Comparison of ENCODE assay signal across 29 cellular contexts in genomic region chr12:124310178-124310577, GRCh38. TPM values are rescaled to one million over a fixed set of nuclear protein-coding genes. Genes with fewer than 3 reads are reported as not detected.
"Had no signal": no experiment of that assay in that cellular context is flagged by ENCODE, and none has a peak within 500 bp of the region (broad histone marks: within the 10 kb centered on the region; RNA-seq: fewer than 3 reads in every experiment).

No MANE protein-coding gene starts in this region.

- H2AFZ ChIP-seq: parathyroid adenoma had no signal

- H3K9ac ChIP-seq: parathyroid adenoma had no signal

- H3K9me3 Mint-ChIP-seq: naive thymus-derived CD8-positive, alpha-beta T cell; natural killer cell treated with Interleukin-12 subunit alpha and Interleukin-12 subunit beta and Interleukin-15 and Interleukin-18, amount 100 ng/mL, for 72 hours; nephron progenitor cell; neural crest cell; stimulated activated effector memory CD8-positive, alpha-beta T cell treated with anti-CD3 and anti-CD28 coated beads, Interleukin-12 subunit alpha, Interleukin-12 subunit beta, amount 100 ng/mL, for 72 hours; stimulated activated naive B cell treated with anti-CD40 and anti-IgM and Interleukin-4, amounts not matched to agents 10 μg/mL and 1 μg/mL and 100 μg/mL, for 72 hours; stimulated activated naive CD8-positive, alpha-beta T cell treated with anti-CD3 and anti-CD28 coated beads, Interleukin-15, Interleukin-2, amounts not matched to agents 100 ng/mL and 50 ng/mL, for 24 hours had no signal

- H3K27me3 ChIP-seq: neutrophil, ovary, right lobe of liver, sigmoid colon, stomach, thyroid gland, tibial nerve, upper lobe of left lung, vagina had no signal

- H3K4me3 ChIP-seq: ovary, psoas muscle, right lobe of liver, sigmoid colon, stomach, thoracic aorta, thyroid gland, tibial nerve, upper lobe of left lung, vagina had no signal

- H3K27ac ChIP-seq: neutrophil, ovary, parathyroid adenoma, psoas muscle, right lobe of liver, sigmoid colon, stomach, thoracic aorta, thyroid gland, tibial nerve, upper lobe of left lung, vagina had no signal

- H3K4me3 Mint-ChIP-seq: naive thymus-derived CD8-positive, alpha-beta T cell; natural killer cell treated with Interleukin-12 subunit alpha and Interleukin-12 subunit beta and Interleukin-15 and Interleukin-18, amount 100 ng/mL, for 72 hours; nephron progenitor cell; neural crest cell; stimulated activated effector memory CD8-positive, alpha-beta T cell treated with anti-CD3 and anti-CD28 coated beads, Interleukin-12 subunit alpha, Interleukin-12 subunit beta, amount 100 ng/mL, for 72 hours; stimulated activated naive B cell treated with anti-CD40 and anti-IgM and Interleukin-4, amounts not matched to agents 10 μg/mL and 1 μg/mL and 100 μg/mL, for 72 hours; stimulated activated naive CD8-positive, alpha-beta T cell treated with anti-CD3 and anti-CD28 coated beads, Interleukin-15, Interleukin-2, amounts not matched to agents 100 ng/mL and 50 ng/mL, for 24 hours had no signal

- H3K27me3 Mint-ChIP-seq: naive thymus-derived CD8-positive, alpha-beta T cell; natural killer cell treated with Interleukin-12 subunit alpha and Interleukin-12 subunit beta and Interleukin-15 and Interleukin-18, amount 100 ng/mL, for 72 hours; stimulated activated naive B cell treated with anti-CD40 and anti-IgM and Interleukin-4, amounts not matched to agents 10 μg/mL and 1 μg/mL and 100 μg/mL, for 72 hours; stimulated activated naive CD8-positive, alpha-beta T cell treated with anti-CD3 and anti-CD28 coated beads, Interleukin-15, Interleukin-2, amounts not matched to agents 100 ng/mL and 50 ng/mL, for 24 hours had no signal

- ATAC-seq: naive thymus-derived CD8-positive, alpha-beta T cell; natural killer cell treated with Interleukin-12 subunit alpha and Interleukin-12 subunit beta and Interleukin-15 and Interleukin-18, amount 100 ng/mL, for 72 hours; psoas muscle; right lobe of liver; stimulated activated effector memory CD8-positive, alpha-beta T cell treated with anti-CD3 and anti-CD28 coated beads, Interleukin-12 subunit alpha, Interleukin-12 subunit beta, amount 100 ng/mL, for 72 hours; stimulated activated naive B cell treated with anti-CD40 and anti-IgM and Interleukin-4, amounts not matched to agents 10 μg/mL and 1 μg/mL and 100 μg/mL, for 72 hours had no signal

- DNase-seq: naive thymus-derived CD8-positive, alpha-beta T cell; nephron progenitor cell; nucleus accumbens; ovary; psoas muscle; right lobe of liver; sigmoid colon; stimulated activated CD4-positive, alpha-beta T cell treated with anti-CD3 and anti-CD28 coated beads, Interleukin-15, amount 100 ng/mL, for 24 hours; stimulated activated CD4-positive, alpha-beta T cell treated with anti-CD3 and anti-CD28 coated beads, Interleukin-2, amount 100 ng/mL, for 24 hours; stimulated activated CD4-positive, alpha-beta T cell treated with anti-CD3 and anti-CD28 coated beads, Interleukin-2, amount 100 ng/mL, for 48 hours; stimulated activated CD4-positive, alpha-beta T cell treated with anti-CD3 and anti-CD28 coated beads, Interleukin-4, amount 100 ng/mL, for 24 hours; stimulated activated naive B cell treated with anti-CD40 and anti-IgM and Interleukin-4, amounts not matched to agents 10 μg/mL and 1 μg/mL and 100 μg/mL, for 72 hours; stimulated activated naive CD4-positive, alpha-beta T cell treated with Interleukin-2 at 50 U/mL for 16 hours; stomach; thyroid gland; trophoblast cell; upper lobe of left lung had no signal

- H3K9me3 ChIP-seq: neutrophil, ovary, psoas muscle, right lobe of liver, sigmoid colon, stomach, thoracic aorta, thyroid gland, tibial nerve, upper lobe of left lung, vagina had no signal

- H3K79me2 ChIP-seq: parathyroid adenoma had no signal

- H3K4me1 ChIP-seq: parathyroid adenoma, psoas muscle, right lobe of liver, sigmoid colon, thyroid gland, upper lobe of left lung, vagina had no signal

- H3K36me3 Mint-ChIP-seq: naive thymus-derived CD8-positive, alpha-beta T cell; natural killer cell treated with Interleukin-12 subunit alpha and Interleukin-12 subunit beta and Interleukin-15 and Interleukin-18, amount 100 ng/mL, for 72 hours; stimulated activated effector memory CD8-positive, alpha-beta T cell treated with anti-CD3 and anti-CD28 coated beads, Interleukin-12 subunit alpha, Interleukin-12 subunit beta, amount 100 ng/mL, for 72 hours; stimulated activated naive B cell treated with anti-CD40 and anti-IgM and Interleukin-4, amounts not matched to agents 10 μg/mL and 1 μg/mL and 100 μg/mL, for 72 hours had no signal

- H3K4me1 Mint-ChIP-seq: naive thymus-derived CD8-positive, alpha-beta T cell; stimulated activated effector memory CD8-positive, alpha-beta T cell treated with anti-CD3 and anti-CD28 coated beads, Interleukin-12 subunit alpha, Interleukin-12 subunit beta, amount 100 ng/mL, for 72 hours; stimulated activated naive B cell treated with anti-CD40 and anti-IgM and Interleukin-4, amounts not matched to agents 10 μg/mL and 1 μg/mL and 100 μg/mL, for 72 hours had no signal

- FAIRE-seq: small intestine, urothelium cell line had no signal

- H3K27ac Mint-ChIP-seq: naive thymus-derived CD8-positive, alpha-beta T cell; natural killer cell treated with Interleukin-12 subunit alpha and Interleukin-12 subunit beta and Interleukin-15 and Interleukin-18, amount 100 ng/mL, for 72 hours; nephron progenitor cell; progenitor cell of endocrine pancreas; stimulated activated effector memory CD8-positive, alpha-beta T cell treated with anti-CD3 and anti-CD28 coated beads, Interleukin-12 subunit alpha, Interleukin-12 subunit beta, amount 100 ng/mL, for 72 hours; stimulated activated naive B cell treated with anti-CD40 and anti-IgM and Interleukin-4, amounts not matched to agents 10 μg/mL and 1 μg/mL and 100 μg/mL, for 72 hours; stimulated activated naive CD8-positive, alpha-beta T cell treated with anti-CD3 and anti-CD28 coated beads, Interleukin-15, Interleukin-2, amounts not matched to agents 100 ng/mL and 50 ng/mL, for 24 hours had no signal

- H3K36me3 ChIP-seq: neutrophil, ovary, right lobe of liver, sigmoid colon, thoracic aorta, thyroid gland, upper lobe of left lung, vagina had no signal

RNA-seq across cellular contexts. Expression of gene RFLNA, which starts 15.3 kb away (rescaled TPM):
- total RNA-seq: naive thymus-derived CD8-positive, alpha-beta T cell; natural killer cell treated with Interleukin-12 subunit alpha and Interleukin-12 subunit beta and Interleukin-15 and Interleukin-18, amount 100 ng/mL, for 72 hours had no signal
- polyA plus RNA-seq: naive thymus-derived CD8-positive, alpha-beta T cell had no signal
